ENCODE assay signal across 23 cellular contexts in the genomic region with DNA sequence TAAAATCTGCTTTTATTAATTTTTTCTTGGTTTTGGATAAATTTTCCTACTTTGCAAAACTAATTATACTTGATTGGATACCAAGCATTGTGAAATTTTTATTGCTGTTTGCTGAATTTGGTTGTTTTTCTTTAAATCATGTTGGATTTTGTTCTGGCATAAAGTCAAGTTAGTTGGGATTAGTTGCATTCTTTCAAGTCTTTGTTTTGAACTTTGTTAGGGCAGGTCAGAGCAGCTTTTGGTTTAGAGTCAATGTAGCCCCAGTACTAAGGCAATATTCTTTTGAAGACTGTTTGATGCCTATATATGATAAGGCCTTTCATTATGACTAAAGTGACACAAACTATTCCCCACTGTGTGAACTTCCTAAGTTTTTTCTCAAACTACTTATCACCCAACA.
"Had no signal": no experiment of that assay in that cellular context is flagged by ENCODE, and none has a peak within 500 bp of the region (broad histone marks: within the 10 kb centered on the region; RNA-seq: fewer than 3 reads in every experiment).

No MANE protein-coding gene starts in this region.

- ATAC-seq: activated naive CD4-positive, alpha-beta T cell treated with anti-CD3 and anti-CD28 coated beads, Interleukin-2, amount 50 U/mL, for 72 hours; activated naive CD8-positive, alpha-beta T cell treated with anti-CD3 and anti-CD28 coated beads, Interleukin-2, amount 50 U/mL, for 24 hours; activated T-cell treated with anti-CD3 and anti-CD28 coated beads, Interleukin-2, amount 50 U/mL, for 4 hours; Right ventricle myocardium inferior; T-cell had no signal

- H3K27ac Mint-ChIP-seq: activated B cell treated with CpG ODN at 0.5 μM for 24 hours; activated CD4-positive, alpha-beta memory T cell treated with anti-CD3 and anti-CD28 coated beads for 36 hours; activated CD4-positive, alpha-beta T cell treated with anti-CD3 and anti-CD28 coated beads, Interleukin-2, amount 10 ng/mL, durations not matched to agents 7 days and 5 days; activated naive CD4-positive, alpha-beta T cell treated with anti-CD3 and anti-CD28 coated beads, Interleukin-2, amount 50 U/mL, for 72 hours; activated naive CD8-positive, alpha-beta T cell treated with anti-CD3 and anti-CD28 coated beads, Interleukin-2, amount 50 U/mL, for 24 hours; T-cell had no signal

- DNase-seq: activated B cell treated with CpG ODN at 0.5 μM for 24 hours; activated CD4-positive, alpha-beta memory T cell treated with anti-CD3 and anti-CD28 coated beads for 36 hours; activated CD4-positive, alpha-beta T cell treated with anti-CD3 and anti-CD28 coated beads for 1 hour; activated CD4-positive, alpha-beta T cell treated with anti-CD3 and anti-CD28 coated beads, Interleukin-2, amount 10 ng/mL, durations not matched to agents 7 days and 5 days; activated CD8-positive, alpha-beta memory T cell treated with anti-CD3 and anti-CD28 coated beads for 24 hours; activated effector memory CD4-positive, alpha-beta T cell treated with anti-CD3 and anti-CD28 coated beads, Interleukin-2, amount 50 U/mL, for 16 hours; activated naive CD4-positive, alpha-beta T cell treated with Interleukin-2 at 50 U/mL for 16 hours; activated naive CD8-positive, alpha-beta T cell treated with anti-CD3 and anti-CD28 coated beads, Interleukin-2, amount 50 U/mL, for 24 hours; activated T-cell treated with anti-CD3 and anti-CD28 coated beads, Interleukin-2, amount 50 U/mL, for 4 hours; amygdala; brain microvascular endothelial cell; MM.1S; NCI-H1105; NCI-H1436; NCI-H187; NK-92 treated with Interleukin-12 subunit alpha and Interleukin-12 subunit beta, amount 100 ng/mL, for 24 hours; RPMI8226; T-cell; T1000 had no signal

- H3K4me1 Mint-ChIP-seq: activated B cell treated with CpG ODN at 0.5 μM for 24 hours; activated CD4-positive, alpha-beta T cell treated with anti-CD3 and anti-CD28 coated beads, Interleukin-2, amount 10 ng/mL, durations not matched to agents 7 days and 5 days; activated naive CD8-positive, alpha-beta T cell treated with anti-CD3 and anti-CD28 coated beads, Interleukin-2, amount 50 U/mL, for 24 hours; T-cell had no signal

- H3K36me3 Mint-ChIP-seq: activated CD4-positive, alpha-beta memory T cell treated with anti-CD3 and anti-CD28 coated beads for 36 hours; T-cell had no signal

- H3K4me3 Mint-ChIP-seq: activated B cell treated with CpG ODN at 0.5 μM for 24 hours; activated CD4-positive, alpha-beta memory T cell treated with anti-CD3 and anti-CD28 coated beads for 36 hours; activated CD4-positive, alpha-beta T cell treated with anti-CD3 and anti-CD28 coated beads, Interleukin-2, amount 10 ng/mL, durations not matched to agents 7 days and 5 days; activated naive CD8-positive, alpha-beta T cell treated with anti-CD3 and anti-CD28 coated beads, Interleukin-2, amount 50 U/mL, for 24 hours; activated T-cell treated with anti-CD3 and anti-CD28 coated beads, Interleukin-2, amount 50 U/mL, for 4 hours; T-cell had no signal

- H3K27ac ChIP-seq: brain microvascular endothelial cell, SK-N-MC had no signal

- H3K27me3 ChIP-seq: brain microvascular endothelial cell had no signal

- H3K4me3 ChIP-seq: SK-N-MC had no signal

- H3K27me3 Mint-ChIP-seq: activated B cell treated with CpG ODN at 0.5 μM for 24 hours; activated CD4-positive, alpha-beta memory T cell treated with anti-CD3 and anti-CD28 coated beads for 36 hours; activated CD4-positive, alpha-beta T cell treated with anti-CD3 and anti-CD28 coated beads, Interleukin-2, amount 10 ng/mL, durations not matched to agents 7 days and 5 days; activated naive CD8-positive, alpha-beta T cell treated with anti-CD3 and anti-CD28 coated beads, Interleukin-2, amount 50 U/mL, for 24 hours; T-cell had no signal

- H3K36me3 ChIP-seq: brain microvascular endothelial cell had no signal

- FAIRE-seq: TTC549 had no signal
